In the genomic region with DNA sequence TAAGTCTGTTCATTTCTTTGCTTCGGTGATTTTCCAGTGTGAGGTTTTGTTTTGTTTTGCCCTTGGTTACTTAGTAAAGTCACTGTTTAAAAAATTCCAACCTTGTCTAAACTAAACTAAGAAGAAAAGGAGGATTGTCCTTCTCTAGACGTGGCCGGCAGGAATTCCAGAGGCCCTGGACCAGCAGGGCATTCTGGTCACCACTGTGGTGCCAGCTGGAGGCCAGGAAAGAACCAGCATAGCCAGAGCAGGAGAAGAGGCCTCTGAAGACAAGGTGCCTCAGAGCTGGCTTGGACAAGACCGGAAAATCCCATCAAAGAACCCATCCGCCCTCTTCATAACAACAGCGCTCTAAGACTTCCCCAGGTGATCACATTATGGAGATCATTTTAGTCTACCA, we compare ENCODE assay signal across 16 cellular contexts. TPM values are rescaled to one million over a fixed set of nuclear protein-coding genes. Genes with fewer than 3 reads are reported as not detected.
A peak's percentile ranks its signal among the peaks of the same experiment; 100 is the strongest.
DNase-seq lines count a peak whose midpoint lies in the region; ATAC-seq, FAIRE-seq and TF ChIP-seq lines count a peak whose summit lies in the region.
"Had no signal": no experiment of that assay in that cellular context is flagged by ENCODE, and none has a peak within 500 bp of the region (broad histone marks: within the 10 kb centered on the region; RNA-seq: fewer than 3 reads in every experiment).

No MANE protein-coding gene starts in this region.

- peaks cover 87% of the 10 kb centered on the region for H4K20me1 ChIP-seq in astrocyte (ENCODE audit: insufficient read depth, low read length)

- intact Hi-C loops in right cardiac atrium (cut with DNase I) (no loop called here), posterior vena cava (cut with DNase I) (no loop called here)

- no peak overlapping the region for H3K27ac ChIP-seq in astrocyte (ENCODE audit: low read depth, low read length)
- H3K27ac ChIP-seq in right cardiac atrium (ENCODE audit: low read length) = peak overlapping the region; percentile 91
- peak overlapping the region; percentile 38 for H3K27ac ChIP-seq in parathyroid adenoma
- H3K27ac ChIP-seq: GM23248, KMS-11 had no signal

- H3K79me2 ChIP-seq in astrocyte (ENCODE audit: insufficient read depth, low read length) (peaks cover 98% of the 10 kb centered on the region), parathyroid adenoma (peaks cover 42% of the 10 kb centered on the region)

- H3K27me3 Mint-ChIP-seq in astrocyte (ENCODE audit: low read depth, unreplicated experiment) = no peaks in the 10 kb centered on the region

- H3K4me3 Mint-ChIP-seq in astrocyte (ENCODE audit: unreplicated experiment) = no peak overlapping the region
- H3K4me3 Mint-ChIP-seq: activated T-cell treated with anti-CD3 and anti-CD28 coated beads, Interleukin-2, amount 50 U/mL, for 24 hours; T-helper 17 cell had no signal

- H3K9me3 ChIP-seq in astrocyte (ENCODE audit: insufficient read depth, low read depth, low read length) = no peaks in the 10 kb centered on the region
- H3K9me3 ChIP-seq in right cardiac atrium (ENCODE audit: control insufficient read depth, low read length) = no peaks in the 10 kb centered on the region
- H3K9me3 ChIP-seq in parathyroid adenoma (ENCODE audit: control insufficient read depth, low read length) = no peaks in the 10 kb centered on the region
- H3K9me3 ChIP-seq: Caco-2 had no signal

- H3K4me2 ChIP-seq in astrocyte (ENCODE audit: low read length) = peak overlapping the region; percentile 6
- no peak overlapping the region for H3K4me2 ChIP-seq in parathyroid adenoma (ENCODE audit: low read length)
- H3K4me2 ChIP-seq: KMS-11 had no signal

- H3K27me3 ChIP-seq in astrocyte (ENCODE audit: insufficient read depth, low read length) (no peaks in the 10 kb centered on the region), right cardiac atrium (ENCODE audit: control insufficient read depth, insufficient read depth) (no peaks in the 10 kb centered on the region), parathyroid adenoma (ENCODE audit: control insufficient read depth, insufficient read depth, low read length) (no peaks in the 10 kb centered on the region)

- 65% methylated on average over 6 of the region's 6 CpGs for WGBS in right cardiac atrium

- DNase-seq in ACHN = peak; percentile 39
- DNase-seq in astrocyte (ENCODE audit: low read depth) = no peak
- DNase-seq in right cardiac atrium = peak in 2 of 3 donors; percentile 20 to 42
- DNase-seq in CD1c-positive myeloid dendritic cell (ENCODE audit: extremely low spot score) = no peak
- no peak for DNase-seq in NCI-H345 treated with DMSO at 0.1 percent for 48 hours (lab: John Stamatoyannopoulos, UW; ENCODE audit: unreplicated experiment)
- DNase-seq in posterior vena cava (ENCODE audit: low spot score) = no peak
- DNase-seq: activated CD4-positive, alpha-beta T cell treated with anti-CD3 and anti-CD28 coated beads for 1 hour; activated T-cell treated with anti-CD3 and anti-CD28 coated beads, Interleukin-2, amount 50 U/mL, for 24 hours; Caco-2; GM23248; NCI-H1436 treated with DMSO at 0.1 percent for 48 hours; stimulated activated naive CD4-positive, alpha-beta T cell; T-helper 17 cell had no signal

- H3K36me3 Mint-ChIP-seq in astrocyte (ENCODE audit: low read depth, unreplicated experiment) = peaks cover 7% of the 10 kb centered on the region

- in situ Hi-C loops in ACHN (cut with HindIII; ENCODE audit: low pct_ligation_motif_present, low pct_unique_long_range_greater_than_20kb, low sequenced_read_pairs) = loop anchor here (25.0 kb wide), 1 partner anchor 91 kb away; no protein-coding TSS in a partner anchor

- no peak overlapping the region for H2AFZ ChIP-seq in astrocyte (ENCODE audit: low read depth, low read length)
- H2AFZ ChIP-seq in parathyroid adenoma = peak overlapping the region; percentile 8
- H2AFZ ChIP-seq: GM23248 had no signal

- H3K4me3 ChIP-seq in astrocyte (ENCODE audit: insufficient read depth, low read depth, low read length) = no peak overlapping the region
- H3K4me3 ChIP-seq in right cardiac atrium (ENCODE audit: low read length) = no peak overlapping the region
- no peak overlapping the region for H3K4me3 ChIP-seq in parathyroid adenoma (ENCODE audit: low read depth, low read length)
- H3K4me3 ChIP-seq: GM23248 had no signal

- no peaks in the 10 kb centered on the region for H3K9me3 Mint-ChIP-seq in astrocyte (ENCODE audit: unreplicated experiment)
- H3K9me3 Mint-ChIP-seq: activated T-cell treated with anti-CD3 and anti-CD28 coated beads, Interleukin-2, amount 50 U/mL, for 24 hours had no signal

- no peak for FAIRE-seq in astrocyte (lab: Jason Lieb, UNC)

- H3K9ac ChIP-seq in astrocyte (ENCODE audit: low read length) = no peak overlapping the region
- H3K9ac ChIP-seq in parathyroid adenoma = no peak overlapping the region
- H3K9ac ChIP-seq: GM23248, KMS-11 had no signal

- H3K4me1 ChIP-seq in astrocyte (ENCODE audit: insufficient read depth, low read length) = peaks cover 6% of the 10 kb centered on the region
- peaks cover 2% of the 10 kb centered on the region for H3K4me1 ChIP-seq in right cardiac atrium (ENCODE audit: control insufficient read depth, insufficient read depth, low read length)
- H3K4me1 ChIP-seq in parathyroid adenoma = peaks cover 15% of the 10 kb centered on the region

- H3K27ac Mint-ChIP-seq in astrocyte (ENCODE audit: unreplicated experiment) = peak overlapping the region; percentile 74
- H3K27ac Mint-ChIP-seq: activated T-cell treated with anti-CD3 and anti-CD28 coated beads, Interleukin-2, amount 50 U/mL, for 24 hours; T-helper 17 cell had no signal

- H3K36me3 ChIP-seq in astrocyte (ENCODE audit: insufficient read depth, low read length) (no peaks in the 10 kb centered on the region), parathyroid adenoma (ENCODE audit: control insufficient read depth, insufficient read depth, low read length) (no peaks in the 10 kb centered on the region)

- ATAC-seq in right cardiac atrium (peak; percentile 39 to 42), HG02588 (IDR thresholded peaks at IDR 0.05; ENCODE audit: unreplicated experiment) (no peak)
- ATAC-seq: T-helper 17 cell had no signal

- TF ChIP-seq CTCF in astrocyte (IDR thresholded peaks at IDR 0.05; ENCODE audit: insufficient read depth, low read depth, low read length) = no peak
- no peak for TF ChIP-seq CTCF in parathyroid adenoma (IDR thresholded peaks at IDR 0.05)

- peaks cover 23% of the 10 kb centered on the region for H3K4me1 Mint-ChIP-seq in astrocyte (ENCODE audit: low read depth, unreplicated experiment)
- H3K4me1 Mint-ChIP-seq: T-helper 17 cell had no signal

RNA-seq across cellular contexts. Expression of a gene that starts 8.1 kb away (rescaled TPM):
- total RNA-seq in astrocyte = 117 and 151 TPM in 2 replicates
- 10 to 100 TPM; 26.8 to 30.8 (median 30.5) TPM for total RNA-seq in right cardiac atrium
- 20.3 TPM for polyA plus RNA-seq in right cardiac atrium
- 10 to 100 TPM; 63.8 to 64.1 TPM for total RNA-seq in posterior vena cava

Comparison
In these comparisons a context has a peak if more than half of its experiments do, and no peak if none do; other contexts are left out.
1. DNase-seq: peak in ACHN (single experiment) and right cardiac atrium (2 of 3); none in astrocyte (single experiment), CD1c-positive myeloid dendritic cell (single experiment), NCI-H345 treated with DMSO at 0.1 percent for 48 hours (single experiment) and posterior vena cava (single experiment).